In genomic region chr6:31528307-31528777, GRCh38 we compare ENCODE assay signal across 15 cellular contexts. TPM values are rescaled to one million over a fixed set of nuclear protein-coding genes. Genes with fewer than 3 reads are reported as not detected.
DNase-seq lines count a peak whose midpoint lies in the region; ATAC-seq and TF ChIP-seq lines count a peak whose summit lies in the region.
"Had no signal": no experiment of that assay in that cellular context is flagged by ENCODE, and none has a peak within 500 bp of the region (broad histone marks: within the 10 kb centered on the region; RNA-seq: fewer than 3 reads in every experiment).

No MANE protein-coding gene starts in this region.

- TF ChIP-seq POLR2A in body of pancreas (IDR thresholded peaks at IDR 0.05), result no peak

- no peaks in the 10 kb centered on the region for H3K27me3 ChIP-seq in body of pancreas
- H3K27me3 ChIP-seq: adrenal gland had no signal

- H3K4me3 Mint-ChIP-seq in progenitor cell of endocrine pancreas (ENCODE audit: low read depth), result no peak overlapping the region

- intact Hi-C loops in body of pancreas (cut with DNase I), result no loop called here

- peaks cover 8% of the 10 kb centered on the region for H3K4me1 Mint-ChIP-seq in progenitor cell of endocrine pancreas (ENCODE audit: low read depth)

- WGBS in body of pancreas, 2 donors, result 65 to 86% methylated on average over 4 of the region's 4 CpGs

- ATAC-seq in body of pancreas (peak; percentile 10), GM19023 (IDR thresholded peaks at IDR 0.05; ENCODE audit: unreplicated experiment) (no peak), GM19455 (IDR thresholded peaks at IDR 0.05; ENCODE audit: unreplicated experiment) (no peak)

- peaks cover 10 to 15% of the 10 kb centered on the region in 2 donors for H3K36me3 ChIP-seq in body of pancreas (replicated peaks in 1 of 2; ENCODE audit: insufficient read depth in 1 of 2, low read depth in 2 of 2)

- H3K36me3 Mint-ChIP-seq in progenitor cell of endocrine pancreas (ENCODE audit: insufficient read depth), result peaks cover 18% of the 10 kb centered on the region

- TF ChIP-seq CTCF in body of pancreas (IDR thresholded peaks at IDR 0.05) (no peak), progenitor cell of endocrine pancreas (IDR thresholded peaks at IDR 0.05; ENCODE audit: unreplicated experiment) (no peak)

- peak overlapping the region in 1 of 4 donors; percentile 23 for H3K27ac ChIP-seq in body of pancreas
- H3K27ac ChIP-seq: adrenal gland had no signal

- peaks cover 11% of the 10 kb centered on the region for H3K4me1 ChIP-seq in body of pancreas

- no peak overlapping the region for H3K4me3 ChIP-seq in body of pancreas
- H3K4me3 ChIP-seq: adrenal gland had no signal

- no peaks in the 10 kb centered on the region for H3K9me3 ChIP-seq in body of pancreas
- H3K9me3 ChIP-seq: adrenal gland had no signal

- H3K27me3 Mint-ChIP-seq in progenitor cell of endocrine pancreas, result no peaks in the 10 kb centered on the region

- H3K27ac Mint-ChIP-seq in progenitor cell of endocrine pancreas, result peak overlapping the region; percentile 45

- no peaks in the 10 kb centered on the region for H3K9me3 Mint-ChIP-seq in progenitor cell of endocrine pancreas (ENCODE audit: low read depth)

- DNase-seq in DMS53 (lab: John Stamatoyannopoulos, UW) (peak; percentile 46), DMS53 treated with DMSO at 0.1 percent for 48 hours (lab: John Stamatoyannopoulos, UW; ENCODE audit: unreplicated experiment) (no peak), NAMALWA (ENCODE audit: low spot score) (peak; percentile 29), body of pancreas (no peak), progenitor cell of endocrine pancreas (ENCODE audit: low spot score, unreplicated experiment) (no peak), HuH-7.5 (ENCODE audit: low spot score) (no peak)
- DNase-seq: 8988T, adrenal gland, erythroblast, head of caudate nucleus, NCI-H1048, NCI-H2171 treated with DMSO at 0.1 percent for 48 hours had no signal

RNA-seq across cellular contexts. Expression of gene MCCD1, which starts 0.4 kb away (rescaled TPM):
- total RNA-seq in body of pancreas, result not detected
- total RNA-seq in progenitor cell of endocrine pancreas, result not detected in 2 replicates
- total RNA-seq: adrenal gland, HT1080 had no signal

RNA-seq across cellular contexts. Expression of gene DDX39B, which starts 13.5 kb away (rescaled TPM):
- total RNA-seq in body of pancreas, result 100 to 1,000 TPM; 132 to 260 TPM
- 766 and 810 TPM in 2 replicates for total RNA-seq in progenitor cell of endocrine pancreas

RNA-seq across cellular contexts. Expression of gene ATP6V1G2, which starts 18.1 kb away (rescaled TPM):
- total RNA-seq in body of pancreas (1 to 10 TPM in 1 of 2 donors, not detected in 1; 1.0 TPM), progenitor cell of endocrine pancreas (1.5 TPM in 2 replicates)

RNA-seq across cellular contexts. Expression of gene NFKBIL1, which starts 19.1 kb away (rescaled TPM):
- total RNA-seq in body of pancreas, result 10 to 100 TPM in 1 of 2 donors, 1 to 10 TPM in 1; 5.6 to 27.0 TPM
- 26.4 and 28.7 TPM in 2 replicates for total RNA-seq in progenitor cell of endocrine pancreas

RNA-seq across cellular contexts. Expression of gene MICB, which starts 30.4 kb away (rescaled TPM):
- total RNA-seq in body of pancreas (under 1 TPM in 1 of 2 donors, not detected in 1; 0.78 TPM), progenitor cell of endocrine pancreas (0.43 and 0.95 TPM in 2 replicates)
- total RNA-seq: HT1080 had no signal

Comparison
In these comparisons a context has a peak if more than half of its experiments do, and no peak if none do; other contexts are left out.
1. DNase-seq: peak in DMS53 (single experiment) and NAMALWA (single experiment); none in DMS53 treated with DMSO at 0.1 percent for 48 hours (single experiment), body of pancreas (0 of 4), progenitor cell of endocrine pancreas (single experiment) and HuH-7.5 (single experiment).